In genomic region chr16:11076259-11077018, GRCh38 we compare ENCODE assay signal across 8 cellular contexts.
DNase-seq lines count a peak whose midpoint lies in the region; ATAC-seq and TF ChIP-seq lines count a peak whose summit lies in the region.

No MANE protein-coding gene starts in this region.

- TF ChIP-seq POLR2A in stomach (IDR thresholded peaks at IDR 0.05): no peak

- 75 to 85% (median 81%) methylated on average over 11 to 13 of the region's 13 CpGs for WGBS in stomach, 5 donors

- ATAC-seq in HG03439 (IDR thresholded peaks at IDR 0.05; ENCODE audit: unreplicated experiment): peak; percentile 41
- ATAC-seq in activated naive CD4-positive, alpha-beta T cell treated with anti-CD3 and anti-CD28 coated beads, Interleukin-2, amount 50 U/mL, for 72 hours: peak; percentile 71 to 77

- H3K4me1 ChIP-seq in BE2C (peaks cover 10% of the 10 kb centered on the region), stomach (peaks cover 19 to 54% (median 34%) of the 10 kb centered on the region in 4 donors)

- H3K36me3 Mint-ChIP-seq in activated naive CD4-positive, alpha-beta T cell treated with anti-CD3 and anti-CD28 coated beads, Interleukin-2, amount 50 U/mL, for 72 hours: peaks cover 0 to 25% of the 10 kb centered on the region in 2 donors

- H3K27ac Mint-ChIP-seq in activated naive CD4-positive, alpha-beta T cell treated with anti-CD3 and anti-CD28 coated beads, Interleukin-2, amount 50 U/mL, for 72 hours: peak overlapping the region; percentile 88 to 94

- no peaks in the 10 kb centered on the region for H3K27me3 ChIP-seq in BE2C
- no peaks in the 10 kb centered on the region for H3K27me3 ChIP-seq in stomach

- peak overlapping the region in 2 of 5 donors; percentile 75 to 79 for H3K27ac ChIP-seq in stomach

- H3K9me3 Mint-ChIP-seq in activated naive CD4-positive, alpha-beta T cell treated with anti-CD3 and anti-CD28 coated beads, Interleukin-2, amount 50 U/mL, for 72 hours: no peaks in the 10 kb centered on the region

- no peaks in the 10 kb centered on the region for H3K9me3 ChIP-seq in BE2C
- no peaks in the 10 kb centered on the region for H3K9me3 ChIP-seq in stomach

- DNase-seq in activated naive CD4-positive, alpha-beta T cell treated with Interleukin-2 at 50 U/mL for 16 hours: peak; percentile 68
- DNase-seq in activated naive CD4-positive, alpha-beta T cell (lab: John Stamatoyannopoulos, UW): no peak
- DNase-seq in activated naive CD4-positive, alpha-beta T cell treated with anti-CD3 and anti-CD28 coated beads, Interleukin-2, amount 50 U/mL, for 72 hours (ENCODE audit: low spot score in 2 of 2): peak; percentile 45 to 85
- peak; percentile 62 to 80 for DNase-seq in stimulated activated CD8-positive, alpha-beta memory T cell treated with anti-CD3 and anti-CD28 coated beads, Interleukin-15, amount 100 ng/mL, for 4 hours (ENCODE audit: low read depth in 2 of 2)
- DNase-seq in BE2C (no peak), NCI-H1436 treated with DMSO at 0.1 percent for 48 hours (lab: John Stamatoyannopoulos, UW) (no peak), stomach (no peak)

- H3K4me3 ChIP-seq in BE2C (ENCODE audit: low read depth, low read length): no peak overlapping the region
- no peak overlapping the region for H3K4me3 ChIP-seq in stomach

- H3K36me3 ChIP-seq in BE2C (peaks cover 10% of the 10 kb centered on the region; the same call in 1 of the 2 replicates), stomach (peaks cover 0 to 25% (median 12%) of the 10 kb centered on the region in 4 donors)

- intact Hi-C loops in stomach (cut with DNase I; ENCODE audit: low total_unique reads): no loop called here

- no peak for TF ChIP-seq EP300 in stomach (IDR thresholded peaks at IDR 0.05)

- no peak for TF ChIP-seq CTCF in BE2C (IDR thresholded peaks at IDR 0.05; ENCODE audit: low read depth, low read length)
- TF ChIP-seq CTCF in stomach (IDR thresholded peaks at IDR 0.05): no peak

Comparison
In these comparisons a context has a peak if more than half of its experiments do, and no peak if none do; other contexts are left out.
1. DNase-seq: peak in activated naive CD4-positive, alpha-beta T cell treated with Interleukin-2 at 50 U/mL for 16 hours (single experiment), activated naive CD4-positive, alpha-beta T cell treated with anti-CD3 and anti-CD28 coated beads, Interleukin-2, amount 50 U/mL, for 72 hours (2 of 2) and stimulated activated CD8-positive, alpha-beta memory T cell treated with anti-CD3 and anti-CD28 coated beads, Interleukin-15, amount 100 ng/mL, for 4 hours (2 of 2); none in activated naive CD4-positive, alpha-beta T cell (0 of 4), BE2C (single experiment), NCI-H1436 treated with DMSO at 0.1 percent for 48 hours (single experiment) and stomach (single experiment).